Comparison of ENCODE assay signal across 30 cellular contexts in genomic region chr2:19758658-19759057, GRCh38.
"Had no signal": no experiment of that assay in that cellular context is flagged by ENCODE, and none has a peak within 500 bp of the region (broad histone marks: within the 10 kb centered on the region; RNA-seq: fewer than 3 reads in every experiment).

No MANE protein-coding gene starts in this region.

- DNase-seq: activated CD4-positive, alpha-beta memory T cell treated with anti-CD3 and anti-CD28 coated beads, Interleukin-2, amount 10 ng/mL, durations not matched to agents 7 days and 5 days; activated CD4-positive, alpha-beta T cell treated with anti-CD3 and anti-CD28 coated beads for 1 hour; activated CD4-positive, alpha-beta T cell treated with anti-CD3 and anti-CD28 coated beads for 36 hours; activated CD4-positive, alpha-beta T cell treated with anti-CD3 and anti-CD28 coated beads for 48 hours; activated CD4-positive, alpha-beta T cell treated with anti-CD3 and anti-CD28 coated beads, Interleukin-2, amount 10 ng/mL, durations not matched to agents 7 days and 5 days; activated CD4-positive, alpha-beta T cell treated with anti-CD3 and anti-CD28 coated beads, Interleukin-2, amount 50 U/mL, for 48 hours; activated CD4-positive, CD25-positive, alpha-beta regulatory T cell; activated CD8-positive, alpha-beta memory T cell treated with anti-CD3 and anti-CD28 coated beads for 24 hours; activated CD8-positive, alpha-beta memory T cell treated with anti-CD3 and anti-CD28 coated beads, Interleukin-2, amount 10 ng/mL, durations not matched to agents 7 days and 5 days; activated CD8-positive, alpha-beta memory T cell treated with anti-CD3 and anti-CD28 coated beads, Interleukin-2, amount 50 U/mL, for 48 hours; activated CD8-positive, alpha-beta T cell treated with anti-CD3 and anti-CD28 coated beads, Interleukin-2, amount 10 ng/mL, durations not matched to agents 7 days and 5 days; activated effector memory CD4-positive, alpha-beta T cell treated with Interleukin-2 at 50 U/mL for 16 hours; activated gamma-delta T cell; activated naive CD4-positive, alpha-beta T cell treated with anti-CD3 and anti-CD28 coated beads, Interleukin-2, amount 10 ng/mL, durations not matched to agents 7 days and 5 days; activated naive CD4-positive, alpha-beta T cell treated with Interleukin-2 at 50 U/mL for 16 hours; activated naive CD8-positive, alpha-beta T cell treated with anti-CD3 and anti-CD28 coated beads, Interleukin-2, amount 10 ng/mL, durations not matched to agents 7 days and 5 days; activated naive CD8-positive, alpha-beta T cell treated with anti-CD3 and anti-CD28 coated beads, Interleukin-2, amount 50 U/mL, for 24 hours; activated T-cell treated with anti-CD3 and anti-CD28 coated beads, Interleukin-2, amount 50 U/mL, for 24 hours; activated T-cell treated with anti-CD3 and anti-CD28 coated beads, Interleukin-2, amount 50 U/mL, for 48 hours; amygdala; anterior cingulate cortex; central memory CD4-positive, alpha-beta T cell; T-helper 1 cell; T-helper 2 cell; T-helper 9 cell; WERI-Rb-1 had no signal

- H3K27me3 ChIP-seq: ascending aorta, cardiac muscle cell had no signal

- H3K27ac ChIP-seq: cardiac muscle cell, WERI-Rb-1 had no signal

- H3K4me1 ChIP-seq: ascending aorta had no signal

- H3K9me3 ChIP-seq: ascending aorta had no signal

- H3K36me3 ChIP-seq: ascending aorta, cardiac muscle cell, WERI-Rb-1 had no signal

- ATAC-seq: activated CD4-positive, alpha-beta T cell treated with anti-CD3 and anti-CD28 coated beads for 36 hours; activated CD4-positive, CD25-positive, alpha-beta regulatory T cell treated with anti-CD3 and anti-CD28 coated beads, Interleukin-2, amount 50 U/mL, for 24 hours; activated CD8-positive, alpha-beta memory T cell treated with anti-CD3 and anti-CD28 coated beads, Interleukin-2, amount 10 ng/mL, durations not matched to agents 7 days and 5 days; activated CD8-positive, alpha-beta T cell treated with anti-CD3 and anti-CD28 coated beads, Interleukin-2, amount 10 ng/mL, durations not matched to agents 7 days and 5 days; activated naive CD8-positive, alpha-beta T cell treated with anti-CD3 and anti-CD28 coated beads, Interleukin-2, amount 50 U/mL, for 24 hours; WTC11 had no signal

- H3K4me3 ChIP-seq: ascending aorta, cardiac muscle cell had no signal
